ENCODE assay signal across 10 cellular contexts in the genomic region with DNA sequence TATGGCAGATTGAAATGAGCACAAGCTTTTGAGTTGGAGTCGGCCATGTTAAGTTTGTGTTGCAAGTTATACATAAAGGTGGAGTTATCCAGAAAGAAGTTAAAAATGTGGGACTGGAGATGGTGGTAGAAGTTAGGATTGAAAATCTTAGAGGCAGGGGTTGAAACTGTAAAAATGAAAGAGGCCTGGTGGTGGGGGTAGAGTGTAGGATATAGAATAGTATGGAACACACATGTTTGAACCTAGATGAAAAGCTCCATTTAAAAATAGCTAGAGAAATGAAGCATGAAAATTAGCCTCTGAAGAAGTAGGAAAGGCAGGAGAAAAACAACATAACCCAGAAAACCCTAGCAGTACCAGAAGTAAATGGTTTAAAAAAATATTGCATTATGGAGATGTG.
DNase-seq lines count a peak whose midpoint lies in the region; ATAC-seq, FAIRE-seq and TF ChIP-seq lines count a peak whose summit lies in the region.
"Had no signal": no experiment of that assay in that cellular context is flagged by ENCODE, and none has a peak within 500 bp of the region (broad histone marks: within the 10 kb centered on the region; RNA-seq: fewer than 3 reads in every experiment).

No MANE protein-coding gene starts in this region.

- H3K36me3 ChIP-seq in astrocyte (ENCODE audit: insufficient read depth, low read length) (no peaks in the 10 kb centered on the region), mucosa of descending colon (ENCODE audit: low read depth) (no peaks in the 10 kb centered on the region)

- no peak overlapping the region for H3K4me3 ChIP-seq in astrocyte (ENCODE audit: insufficient read depth, low read depth, low read length)
- no peak overlapping the region for H3K4me3 ChIP-seq in mucosa of descending colon

- no peaks in the 10 kb centered on the region for H3K4me1 ChIP-seq in astrocyte (ENCODE audit: insufficient read depth, low read length)
- no peaks in the 10 kb centered on the region for H3K4me1 ChIP-seq in mucosa of descending colon (ENCODE audit: low read depth)

- H3K27ac Mint-ChIP-seq in astrocyte (ENCODE audit: unreplicated experiment): no peak overlapping the region

- TF ChIP-seq RAD21 in Ishikawa (IDR thresholded peaks at IDR 0.05; ENCODE audit: low read depth): peak; percentile 39

- peaks cover 6% of the 10 kb centered on the region for H3K4me1 Mint-ChIP-seq in astrocyte (ENCODE audit: low read depth, unreplicated experiment)

- H3K27ac ChIP-seq in astrocyte (ENCODE audit: low read depth, low read length): no peak overlapping the region

- H2AFZ ChIP-seq in astrocyte (ENCODE audit: low read depth, low read length): no peak overlapping the region

- TF ChIP-seq CTCF in astrocyte (IDR thresholded peaks at IDR 0.05; ENCODE audit: insufficient read depth, low read depth, low read length) (peak; percentile 49), mucosa of descending colon (IDR thresholded peaks at IDR 0.05) (no peak)

- DNase-seq in EL (peak; percentile 9), astrocyte (ENCODE audit: low read depth) (no peak), mucosa of descending colon (peak in 1 of 3 donors; percentile 72), superior temporal gyrus (ENCODE audit: extremely low spot score) (no peak), NCI-H1436 treated with DMSO at 0.1 percent for 48 hours (lab: John Stamatoyannopoulos, UW) (no peak), MV-4-11 (lab: John Stamatoyannopoulos, UW) (no peak)
- DNase-seq: stimulated activated CD4-positive, alpha-beta T cell treated with anti-CD3 and anti-CD28 coated beads, Interleukin-12 subunit alpha, Interleukin-12 subunit beta, amount 100 ng/mL, for 4 hours had no signal

- no peaks in the 10 kb centered on the region for H3K27me3 ChIP-seq in astrocyte (ENCODE audit: insufficient read depth, low read length)

- intact Hi-C loops in mucosa of descending colon (cut with DNase I, micrococcal nuclease): loop anchor here in 1 of 2 donors (5.0 kb wide), 1 partner anchor 163 kb away; no protein-coding TSS in a partner anchor

- H3K79me2 ChIP-seq in astrocyte (ENCODE audit: insufficient read depth, low read length): no peaks in the 10 kb centered on the region

- H4K20me1 ChIP-seq in astrocyte (ENCODE audit: insufficient read depth, low read length): no peaks in the 10 kb centered on the region

- H3K4me2 ChIP-seq in astrocyte (ENCODE audit: low read length): no peak overlapping the region

- H3K27me3 Mint-ChIP-seq in astrocyte (ENCODE audit: low read depth, unreplicated experiment): no peaks in the 10 kb centered on the region

- TF ChIP-seq EP300 in Ishikawa (IDR thresholded peaks at IDR 0.05; ENCODE audit: borderline replicate concordance): no peak

- no peak overlapping the region for H3K4me3 Mint-ChIP-seq in astrocyte (ENCODE audit: unreplicated experiment)

- no peaks in the 10 kb centered on the region for H3K9me3 Mint-ChIP-seq in astrocyte (ENCODE audit: unreplicated experiment)

- ATAC-seq in mucosa of descending colon (peak; percentile 60), GM21528 (IDR thresholded peaks at IDR 0.05; ENCODE audit: low FRiP score, unreplicated experiment) (no peak)

- no peak for FAIRE-seq in astrocyte (lab: Jason Lieb, UNC)
- FAIRE-seq: frontal cortex had no signal

- H3K9me3 ChIP-seq in astrocyte (ENCODE audit: insufficient read depth, low read depth, low read length) (no peaks in the 10 kb centered on the region), mucosa of descending colon (no peaks in the 10 kb centered on the region)

- no peak overlapping the region for H3K9ac ChIP-seq in astrocyte (ENCODE audit: low read length)

- no peaks in the 10 kb centered on the region for H3K36me3 Mint-ChIP-seq in astrocyte (ENCODE audit: low read depth, unreplicated experiment)

TF ChIP-seq in Ishikawa, 13 proteins besides CTCF, POLR2A, EP300 and RAD21:
- TF ChIP-seq, protein P1, sequence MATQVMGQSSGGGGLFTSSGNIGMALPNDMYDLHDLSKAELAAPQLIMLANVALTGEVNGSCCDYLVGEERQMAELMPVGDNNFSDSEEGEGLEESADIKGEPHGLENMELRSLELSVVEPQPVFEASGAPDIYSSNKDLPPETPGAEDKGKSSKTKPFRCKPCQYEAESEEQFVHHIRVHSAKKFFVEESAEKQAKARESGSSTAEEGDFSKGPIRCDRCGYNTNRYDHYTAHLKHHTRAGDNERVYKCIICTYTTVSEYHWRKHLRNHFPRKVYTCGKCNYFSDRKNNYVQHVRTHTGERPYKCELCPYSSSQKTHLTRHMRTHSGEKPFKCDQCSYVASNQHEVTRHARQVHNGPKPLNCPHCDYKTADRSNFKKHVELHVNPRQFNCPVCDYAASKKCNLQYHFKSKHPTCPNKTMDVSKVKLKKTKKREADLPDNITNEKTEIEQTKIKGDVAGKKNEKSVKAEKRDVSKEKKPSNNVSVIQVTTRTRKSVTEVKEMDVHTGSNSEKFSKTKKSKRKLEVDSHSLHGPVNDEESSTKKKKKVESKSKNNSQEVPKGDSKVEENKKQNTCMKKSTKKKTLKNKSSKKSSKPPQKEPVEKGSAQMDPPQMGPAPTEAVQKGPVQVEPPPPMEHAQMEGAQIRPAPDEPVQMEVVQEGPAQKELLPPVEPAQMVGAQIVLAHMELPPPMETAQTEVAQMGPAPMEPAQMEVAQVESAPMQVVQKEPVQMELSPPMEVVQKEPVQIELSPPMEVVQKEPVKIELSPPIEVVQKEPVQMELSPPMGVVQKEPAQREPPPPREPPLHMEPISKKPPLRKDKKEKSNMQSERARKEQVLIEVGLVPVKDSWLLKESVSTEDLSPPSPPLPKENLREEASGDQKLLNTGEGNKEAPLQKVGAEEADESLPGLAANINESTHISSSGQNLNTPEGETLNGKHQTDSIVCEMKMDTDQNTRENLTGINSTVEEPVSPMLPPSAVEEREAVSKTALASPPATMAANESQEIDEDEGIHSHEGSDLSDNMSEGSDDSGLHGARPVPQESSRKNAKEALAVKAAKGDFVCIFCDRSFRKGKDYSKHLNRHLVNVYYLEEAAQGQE (IDR thresholded peaks at IDR 0.05; ENCODE audit: low read depth): no peak
- TF ChIP-seq ZBTB7A (IDR thresholded peaks at IDR 0.05; ENCODE audit: low read depth): no peak
- TF ChIP-seq TCF12 (IDR thresholded peaks at IDR 0.05; ENCODE audit: low read depth): no peak
- TF ChIP-seq, protein P2, sequence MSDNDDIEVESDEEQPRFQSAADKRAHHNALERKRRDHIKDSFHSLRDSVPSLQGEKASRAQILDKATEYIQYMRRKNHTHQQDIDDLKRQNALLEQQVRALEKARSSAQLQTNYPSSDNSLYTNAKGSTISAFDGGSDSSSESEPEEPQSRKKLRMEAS (IDR thresholded peaks at IDR 0.05): no peak
- no peak for TF ChIP-seq TEAD4 (IDR thresholded peaks at IDR 0.05)
- TF ChIP-seq EGR1 (IDR thresholded peaks at IDR 0.05): no peak
- TF ChIP-seq YY1 (IDR thresholded peaks at IDR 0.05; ENCODE audit: low read depth): no peak
- TF ChIP-seq CEBPB (IDR thresholded peaks at IDR 0.05): no peak
- TF ChIP-seq CREB1 (IDR thresholded peaks at IDR 0.05; ENCODE audit: low read depth): no peak
- no peak for TF ChIP-seq NFIC (IDR thresholded peaks at IDR 0.05)
- TF ChIP-seq TAF1 (IDR thresholded peaks at IDR 0.05; ENCODE audit: low read depth): no peak
- TF ChIP-seq FOXM1 (IDR thresholded peaks at IDR 0.05; ENCODE audit: borderline replicate concordance, low read depth): no peak
- TF ChIP-seq, protein P3, sequence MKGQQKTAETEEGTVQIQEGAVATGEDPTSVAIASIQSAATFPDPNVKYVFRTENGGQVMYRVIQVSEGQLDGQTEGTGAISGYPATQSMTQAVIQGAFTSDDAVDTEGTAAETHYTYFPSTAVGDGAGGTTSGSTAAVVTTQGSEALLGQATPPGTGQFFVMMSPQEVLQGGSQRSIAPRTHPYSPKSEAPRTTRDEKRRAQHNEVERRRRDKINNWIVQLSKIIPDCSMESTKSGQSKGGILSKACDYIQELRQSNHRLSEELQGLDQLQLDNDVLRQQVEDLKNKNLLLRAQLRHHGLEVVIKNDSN (IDR thresholded peaks at IDR 0.05): no peak
